In the genomic region with DNA sequence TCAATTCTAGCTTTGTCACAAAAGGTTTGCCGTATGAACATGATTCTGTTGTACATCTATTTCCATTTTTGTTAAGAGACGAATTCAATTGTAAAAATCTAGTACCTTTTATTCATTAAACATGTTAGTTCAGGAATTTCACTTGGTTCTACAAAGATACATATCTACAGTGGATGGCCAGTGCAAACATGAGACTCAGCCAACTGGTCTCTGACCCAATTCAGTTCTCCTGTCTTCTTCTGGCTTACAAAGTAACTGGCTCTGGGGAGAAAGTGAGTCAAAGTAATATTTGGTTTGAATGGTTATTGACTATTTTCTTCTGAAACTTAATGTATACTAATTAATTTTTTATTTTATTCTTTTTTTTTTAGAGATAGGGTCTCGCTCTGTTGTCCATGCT, we compare ENCODE assay signal across 29 cellular contexts.
"Had no signal": no experiment of that assay in that cellular context is flagged by ENCODE, and none has a peak within 500 bp of the region (broad histone marks: within the 10 kb centered on the region; RNA-seq: fewer than 3 reads in every experiment).

No MANE protein-coding gene starts in this region.

- H3K36me3 ChIP-seq: stomach, suprapubic skin, thoracic aorta, thyroid gland, tibial artery, tibial nerve, transverse colon, upper lobe of left lung, upper lobe of right lung, uterus had no signal

- DNase-seq: stimulated activated CD4-positive, alpha-beta T cell treated with anti-CD3 and anti-CD28 coated beads, Interleukin-2, amount 100 ng/mL, for 48 hours; stimulated activated CD4-positive, alpha-beta T cell treated with anti-CD3 and anti-CD28 coated beads, Interleukin-4, amount 100 ng/mL, for 1 hour; stimulated activated CD4-positive, alpha-beta T cell treated with anti-CD3 and anti-CD28 coated beads, Interleukin-4, amount 100 ng/mL, for 24 hours; stimulated activated CD4-positive, alpha-beta T cell treated with anti-CD3 and anti-CD28 coated beads, Interleukin-4, amount 100 ng/mL, for 4 hours; stimulated activated CD8-positive, alpha-beta memory T cell treated with anti-CD3 and anti-CD28 coated beads, Interleukin-4, amount 100 ng/mL, for 48 hours; stimulated activated naive B cell treated with anti-CD40 and anti-IgM and Interleukin-4, amounts not matched to agents 10 μg/mL and 1 μg/mL and 100 μg/mL, for 72 hours; stimulated activated naive CD4-positive, alpha-beta T cell; stimulated activated naive CD4-positive, alpha-beta T cell treated with Interleukin-2 at 50 U/mL for 16 hours; stimulated activated naive CD8-positive, alpha-beta T cell treated with anti-CD3 and anti-CD28 coated beads, Interleukin-15, amount 100 ng/mL, for 72 hours; stimulated activated naive CD8-positive, alpha-beta T cell treated with anti-CD3 and anti-CD28 coated beads, Interleukin-15, Interleukin-2, amounts not matched to agents 100 U/mL and 50 U/mL, for 24 hours; stomach; substantia nigra; testis; thyroid gland; tibial artery; transverse colon; trophoblast cell; upper lobe of left lung; upper lobe of right lung; uterus had no signal

- H3K4me3 ChIP-seq: stomach, suprapubic skin, testis, thoracic aorta, thyroid gland, tibial artery, tibial nerve, transverse colon, upper lobe of left lung, upper lobe of right lung, uterus, vagina had no signal

- H3K4me1 ChIP-seq: stomach, testis, thyroid gland, tibial nerve, transverse colon, upper lobe of left lung, upper lobe of right lung, uterus had no signal

- H3K27me3 Mint-ChIP-seq: stimulated activated memory B cell treated with anti-CD40 and anti-IgM and Interleukin-4, amounts not matched to agents 10 μg/mL and 1 μg/mL and 100 μg/mL, for 72 hours; stimulated activated naive B cell treated with anti-CD40 and anti-IgM and Interleukin-4, amounts not matched to agents 10 μg/mL and 1 μg/mL and 100 μg/mL, for 72 hours; stimulated activated naive CD8-positive, alpha-beta T cell treated with anti-CD3 and anti-CD28 coated beads, Interleukin-15, amount 100 ng/mL, for 72 hours; stimulated activated naive CD8-positive, alpha-beta T cell treated with anti-CD3 and anti-CD28 coated beads, Interleukin-15, Interleukin-2, amounts not matched to agents 100 ng/mL and 50 ng/mL, for 24 hours; type B pancreatic cell had no signal

- H3K27ac ChIP-seq: stomach, suprapubic skin, testis, thoracic aorta, thyroid gland, tibial artery, tibial nerve, transverse colon, upper lobe of left lung, upper lobe of right lung, vagina had no signal

- FAIRE-seq: urothelium cell line had no signal

- H3K4me3 Mint-ChIP-seq: stimulated activated effector memory CD8-positive, alpha-beta T cell treated with anti-CD3 and anti-CD28 coated beads, Interleukin-12 subunit alpha, Interleukin-12 subunit beta, amount 100 ng/mL, for 72 hours; stimulated activated memory B cell treated with anti-CD40 and anti-IgM and Interleukin-4, amounts not matched to agents 10 μg/mL and 1 μg/mL and 100 μg/mL, for 72 hours; stimulated activated naive B cell treated with anti-CD40 and anti-IgM and Interleukin-4, amounts not matched to agents 10 μg/mL and 1 μg/mL and 100 μg/mL, for 72 hours; stimulated activated naive CD8-positive, alpha-beta T cell treated with anti-CD3 and anti-CD28 coated beads, Interleukin-15, amount 100 ng/mL, for 72 hours; stimulated activated naive CD8-positive, alpha-beta T cell treated with anti-CD3 and anti-CD28 coated beads, Interleukin-15, Interleukin-2, amounts not matched to agents 100 ng/mL and 50 ng/mL, for 24 hours; type B pancreatic cell had no signal

- H3K9me3 ChIP-seq: stomach, suprapubic skin, testis, thoracic aorta, thyroid gland, tibial artery, tibial nerve, transverse colon, upper lobe of left lung, upper lobe of right lung, uterus, vagina had no signal

- ATAC-seq: stimulated activated effector memory CD8-positive, alpha-beta T cell treated with anti-CD3 and anti-CD28 coated beads, Interleukin-12 subunit alpha, Interleukin-12 subunit beta, amount 100 ng/mL, for 72 hours; stimulated activated memory B cell treated with anti-CD40 and anti-IgM and Interleukin-4, amounts not matched to agents 10 μg/mL and 1 μg/mL and 100 μg/mL, for 72 hours; stimulated activated naive B cell treated with anti-CD40 and anti-IgM and Interleukin-4, amounts not matched to agents 10 μg/mL and 1 μg/mL and 100 μg/mL, for 72 hours; stimulated activated naive CD8-positive, alpha-beta T cell treated with anti-CD3 and anti-CD28 coated beads, Interleukin-15, amount 100 ng/mL, for 72 hours; stimulated activated naive CD8-positive, alpha-beta T cell treated with anti-CD3 and anti-CD28 coated beads, Interleukin-15, Interleukin-2, amounts not matched to agents 100 U/mL and 50 U/mL, for 24 hours; upper lobe of right lung had no signal

- H3K9me3 Mint-ChIP-seq: stimulated activated effector memory CD8-positive, alpha-beta T cell treated with anti-CD3 and anti-CD28 coated beads, Interleukin-12 subunit alpha, Interleukin-12 subunit beta, amount 100 ng/mL, for 72 hours; stimulated activated memory B cell treated with anti-CD40 and anti-IgM and Interleukin-4, amounts not matched to agents 10 μg/mL and 1 μg/mL and 100 μg/mL, for 72 hours; stimulated activated naive CD8-positive, alpha-beta T cell treated with anti-CD3 and anti-CD28 coated beads, Interleukin-15, amount 100 ng/mL, for 72 hours; type B pancreatic cell had no signal

- H3K36me3 Mint-ChIP-seq: stimulated activated effector memory CD8-positive, alpha-beta T cell treated with anti-CD3 and anti-CD28 coated beads, Interleukin-12 subunit alpha, Interleukin-12 subunit beta, amount 100 ng/mL, for 72 hours; stimulated activated naive B cell treated with anti-CD40 and anti-IgM and Interleukin-4, amounts not matched to agents 10 μg/mL and 1 μg/mL and 100 μg/mL, for 72 hours; type B pancreatic cell had no signal

- H3K27ac Mint-ChIP-seq: stimulated activated effector memory CD8-positive, alpha-beta T cell treated with anti-CD3 and anti-CD28 coated beads, Interleukin-12 subunit alpha, Interleukin-12 subunit beta, amount 100 ng/mL, for 72 hours; stimulated activated memory B cell treated with anti-CD40 and anti-IgM and Interleukin-4, amounts not matched to agents 10 μg/mL and 1 μg/mL and 100 μg/mL, for 72 hours; stimulated activated naive B cell treated with anti-CD40 and anti-IgM and Interleukin-4, amounts not matched to agents 10 μg/mL and 1 μg/mL and 100 μg/mL, for 72 hours; stimulated activated naive CD8-positive, alpha-beta T cell treated with anti-CD3 and anti-CD28 coated beads, Interleukin-15, amount 100 ng/mL, for 72 hours; stimulated activated naive CD8-positive, alpha-beta T cell treated with anti-CD3 and anti-CD28 coated beads, Interleukin-15, Interleukin-2, amounts not matched to agents 100 ng/mL and 50 ng/mL, for 24 hours; type B pancreatic cell had no signal

- H3K27me3 ChIP-seq: stomach, suprapubic skin, testis, thyroid gland, tibial artery, tibial nerve, transverse colon, upper lobe of left lung, upper lobe of right lung, uterus, vagina had no signal

- H3K4me1 Mint-ChIP-seq: stimulated activated effector memory CD8-positive, alpha-beta T cell treated with anti-CD3 and anti-CD28 coated beads, Interleukin-12 subunit alpha, Interleukin-12 subunit beta, amount 100 ng/mL, for 72 hours; stimulated activated memory B cell treated with anti-CD40 and anti-IgM and Interleukin-4, amounts not matched to agents 10 μg/mL and 1 μg/mL and 100 μg/mL, for 72 hours; stimulated activated naive B cell treated with anti-CD40 and anti-IgM and Interleukin-4, amounts not matched to agents 10 μg/mL and 1 μg/mL and 100 μg/mL, for 72 hours; stimulated activated naive CD8-positive, alpha-beta T cell treated with anti-CD3 and anti-CD28 coated beads, Interleukin-15, amount 100 ng/mL, for 72 hours had no signal
